Comparison of ENCODE assay signal across 1 cellular context in genomic region chr10:86362566-86363183, GRCh38.
TF ChIP-seq lines count a peak whose summit lies in the region.

No MANE protein-coding gene starts in this region.

TF ChIP-seq in WTC11, 78 proteins besides CTCF, POLR2A, EP300 and RAD21 (continued from another document):
- TF ChIP-seq IRF2 (CRISPR knock-in tag; IDR thresholded peaks at IDR 0.05; ENCODE audit: borderline replicate concordance, low read depth) (no peak), CDX4 (CRISPR knock-in tag; IDR thresholded peaks at IDR 0.05; ENCODE audit: borderline replicate concordance) (no peak), AFF4 (CRISPR knock-in tag; IDR thresholded peaks at IDR 0.05; ENCODE audit: borderline replicate concordance) (no peak), ERG (CRISPR knock-in tag; IDR thresholded peaks at IDR 0.05) (no peak), ZNF423 (CRISPR knock-in tag; IDR thresholded peaks at IDR 0.05) (no peak), ZBTB21 (CRISPR knock-in tag; IDR thresholded peaks at IDR 0.05; ENCODE audit: borderline replicate concordance) (no peak)
